In the genomic region with DNA sequence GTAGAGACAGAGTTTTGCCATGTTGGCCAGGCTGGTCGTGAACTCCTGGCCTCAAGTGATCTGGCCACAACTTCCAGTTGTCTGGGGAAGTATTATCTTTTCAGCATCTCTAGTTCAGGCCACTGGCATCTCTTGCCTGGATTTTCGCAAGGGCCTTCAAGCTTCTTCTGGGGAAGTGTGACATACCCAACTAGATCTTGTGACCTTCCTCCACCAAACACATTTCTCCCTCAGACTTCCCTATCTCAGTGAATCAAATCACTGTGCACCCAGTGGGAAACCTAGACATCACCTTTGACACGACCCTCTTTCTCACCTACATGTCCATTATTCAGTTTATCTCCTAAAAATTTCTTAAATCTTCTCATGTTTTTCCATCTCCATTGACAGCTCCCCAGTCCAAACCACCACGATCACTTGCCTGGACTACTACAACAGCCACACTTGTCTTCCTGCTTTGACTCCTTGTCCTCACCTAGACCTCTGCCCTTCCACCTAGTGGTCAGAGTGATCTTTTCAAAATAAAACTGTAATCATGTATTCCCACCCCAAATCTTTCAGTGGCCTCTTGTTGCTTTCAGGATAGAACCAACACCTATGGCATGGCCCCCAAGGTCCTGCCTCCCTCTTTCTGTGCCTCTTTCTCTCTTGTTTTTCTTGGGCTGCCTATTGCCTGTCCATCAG, we compare ENCODE assay signal across 19 cellular contexts. TPM values are rescaled to one million over a fixed set of nuclear protein-coding genes. Genes with fewer than 3 reads are reported as not detected.
DNase-seq lines count a peak whose midpoint lies in the region; ATAC-seq, FAIRE-seq and TF ChIP-seq lines count a peak whose summit lies in the region.
"Had no signal": no experiment of that assay in that cellular context is flagged by ENCODE, and none has a peak within 500 bp of the region (broad histone marks: within the 10 kb centered on the region; RNA-seq: fewer than 3 reads in every experiment).

No MANE protein-coding gene starts in this region.

- no peaks in the 10 kb centered on the region for H3K9me1 ChIP-seq in K562 (ENCODE audit: control insufficient read depth, insufficient read depth, low read length)

- H3K9ac ChIP-seq in Loucy (ENCODE audit: low read depth, low read length, poor library complexity, severe bottlenecking) (no peak overlapping the region), K562 (ENCODE audit: insufficient read depth in 1 of 2, low read depth in 2 of 2, low read length in 2 of 2) (no peak overlapping the region)
- H3K9ac ChIP-seq: parathyroid adenoma had no signal

- in situ Hi-C loops in K562 (cut with MboI): no loop called here

- TF ChIP-seq POLR2A in breast epithelium (IDR thresholded peaks at IDR 0.05): no peak
- TF ChIP-seq POLR2A in K562 (conservative IDR thresholded peaks at IDR 0.05): no peak
- TF ChIP-seq POLR2A in testis (IDR thresholded peaks at IDR 0.05): no peak

- no peak overlapping the region for H3K4me3 Mint-ChIP-seq in MCF 10A (ENCODE audit: unreplicated experiment)
- H3K4me3 Mint-ChIP-seq in stimulated activated memory B cell treated with anti-CD40 and anti-IgM and Interleukin-4, amounts not matched to agents 10 μg/mL and 1 μg/mL and 100 μg/mL, for 72 hours: no peak overlapping the region

- H3K9me3 Mint-ChIP-seq in MCF 10A (ENCODE audit: unreplicated experiment): no peaks in the 10 kb centered on the region
- no peaks in the 10 kb centered on the region for H3K9me3 Mint-ChIP-seq in stimulated activated memory B cell treated with anti-CD40 and anti-IgM and Interleukin-4, amounts not matched to agents 10 μg/mL and 1 μg/mL and 100 μg/mL, for 72 hours

- H3K4me1 ChIP-seq in breast epithelium (peaks cover 0 to 4% of the 10 kb centered on the region in 2 donors), Loucy (ENCODE audit: insufficient read depth, low read length, poor library complexity, severe bottlenecking) (peaks cover 10% of the 10 kb centered on the region), K562 (replicated peaks in 1 of 2; ENCODE audit: control insufficient read depth in 2 of 2, insufficient read depth in 2 of 2, low read length in 2 of 2) (peaks cover 11 to 22% of the 10 kb centered on the region in 2 experiments), osteoblast (ENCODE audit: insufficient read depth, low read length) (peaks cover 18% of the 10 kb centered on the region), testis (peaks cover 4% of the 10 kb centered on the region)

- H4K20me1 ChIP-seq in Loucy (ENCODE audit: insufficient read depth, low read length, poor library complexity, severe bottlenecking): no peaks in the 10 kb centered on the region
- no peaks in the 10 kb centered on the region for H4K20me1 ChIP-seq in K562 (replicated peaks; ENCODE audit: control insufficient read depth, insufficient read depth, low read length)
- no peaks in the 10 kb centered on the region for H4K20me1 ChIP-seq in osteoblast (ENCODE audit: insufficient read depth, low read length)

- no peak for TF ChIP-seq RAD21 in K562 (CRISPR knock-in tag; conservative IDR thresholded peaks at IDR 0.05 in 1 of 2, IDR thresholded peaks at IDR 0.05 in 1 of 2)

- no peak for TF ChIP-seq EP300 in K562 (IDR thresholded peaks at IDR 0.05; ENCODE audit: low read length)

- TF ChIP-seq CTCF in MCF 10A (IDR thresholded peaks at IDR 0.05; ENCODE audit: unreplicated experiment) (peak; percentile 17), breast epithelium (IDR thresholded peaks at IDR 0.05) (no peak), Loucy (conservative IDR thresholded peaks at IDR 0.05; ENCODE audit: low read length) (peak; percentile 51), K562 (IDR thresholded peaks at IDR 0.05 in 2 of 3, conservative IDR thresholded peaks at IDR 0.05 in 1 of 3; ENCODE audit: insufficient read depth in 2 of 3, low read depth in 1 of 3, low read length in 3 of 3) (peak; percentile 19 to 41 (median 37); a peak in 3 of 6 replicates), osteoblast (IDR thresholded peaks at IDR 0.05; ENCODE audit: extremely low read depth, low read depth, low read length) (peak; percentile 14), testis (IDR thresholded peaks at IDR 0.05) (no peak)

- no peaks in the 10 kb centered on the region for H3K9me2 ChIP-seq in Loucy (replicated peaks; ENCODE audit: low read depth, low read length)

- intact Hi-C loops in MCF 10A (cut with micrococcal nuclease): no loop called here
- intact Hi-C loops in breast epithelium (cut with DNase I; ENCODE audit: low total_unique reads): no loop called here
- intact Hi-C loops in K562 (cut with micrococcal nuclease): no loop called here
- intact Hi-C loops in testis (cut with DNase I; ENCODE audit: low total_unique reads): no loop called here

- H3K27me3 ChIP-seq in breast epithelium (no peaks in the 10 kb centered on the region), Loucy (ENCODE audit: insufficient read depth, low read length, poor library complexity, severe bottlenecking) (no peaks in the 10 kb centered on the region), K562 (ENCODE audit: control insufficient read depth in 2 of 2, insufficient read depth in 2 of 2, low read length in 2 of 2) (no peaks in the 10 kb centered on the region), osteoblast (ENCODE audit: insufficient read depth, low read length) (no peaks in the 10 kb centered on the region), testis (no peaks in the 10 kb centered on the region)
- H3K27me3 ChIP-seq: colonic mucosa, heart right ventricle had no signal

- H2AFZ ChIP-seq in Loucy (ENCODE audit: low read length): no peak overlapping the region
- no peak overlapping the region for H2AFZ ChIP-seq in K562 (ENCODE audit: low read depth, low read length)
- no peak overlapping the region for H2AFZ ChIP-seq in osteoblast (ENCODE audit: low read length)
- H2AFZ ChIP-seq: parathyroid adenoma had no signal

- H3K4me2 ChIP-seq in Loucy (ENCODE audit: low read depth, low read length, poor library complexity, severe bottlenecking) (no peak overlapping the region), K562 (ENCODE audit: insufficient read depth, low read length) (no peak overlapping the region), osteoblast (ENCODE audit: insufficient read depth, low read length) (no peak overlapping the region)

- no peak for ATAC-seq in K562
- ATAC-seq in stimulated activated memory B cell treated with anti-CD40 and anti-IgM and Interleukin-4, amounts not matched to agents 10 μg/mL and 1 μg/mL and 100 μg/mL, for 72 hours: no peak
- ATAC-seq: heart right ventricle had no signal

- H3K4me1 Mint-ChIP-seq in MCF 10A (ENCODE audit: insufficient read depth, unreplicated experiment): peaks cover 29% of the 10 kb centered on the region
- peaks cover 25% of the 10 kb centered on the region for H3K4me1 Mint-ChIP-seq in stimulated activated memory B cell treated with anti-CD40 and anti-IgM and Interleukin-4, amounts not matched to agents 10 μg/mL and 1 μg/mL and 100 μg/mL, for 72 hours

- CTCF ChIA-PET in MCF 10A (lab: Yijun Ruan, JAX) (interaction anchor here (0.6 to 1.8 kb wide), 4 partner anchors 13 to 43 kb away, joined by 3 to 5 read pairs (median 4); a partner anchor contains a TSS), K562 (lab: Yijun Ruan, JAX; ENCODE audit: low intra/inter-chr PET ratio) (interaction anchor here (1.1 kb wide), 1 partner anchor 317 kb away, joined by 3 read pairs; no protein-coding TSS in a partner anchor)

- FAIRE-seq in K562 (lab: Jason Lieb, UNC): peak; percentile 23
- FAIRE-seq: small intestine had no signal

- H3K27ac ChIP-seq in breast epithelium (no peak overlapping the region), K562 (ENCODE audit: extremely low read depth, low read depth, low read length) (no peak overlapping the region), osteoblast (ENCODE audit: low read depth, low read length) (no peak overlapping the region), testis (no peak overlapping the region)
- H3K27ac ChIP-seq: colonic mucosa, heart right ventricle, parathyroid adenoma had no signal

- DNase-seq in MCF 10A (ENCODE audit: unreplicated experiment): no peak
- DNase-seq in breast epithelium (ENCODE audit: low spot score in 2 of 2): no peak
- DNase-seq in K562 (ENCODE audit: extremely low read depth in 1 of 4, low spot score in 3 of 4): peak in 1 of 4 experiments; percentile 38
- no peak for DNase-seq in osteoblast (ENCODE audit: insufficient read length, low spot score, missing footprints)
- no peak for DNase-seq in testis
- DNase-seq in stimulated activated CD4-positive, alpha-beta T cell treated with anti-CD3 and anti-CD28 coated beads, Interleukin-4, amount 100 ng/mL, for 4 hours: no peak
- DNase-seq: activated CD4-positive, CD25-positive, alpha-beta regulatory T cell; activated gamma-delta T cell treated with Interleukin-2 at 50 U/mL for 16 hours; anterior cingulate cortex; colonic mucosa; COR-L47; heart right ventricle; NCI-H187; NCI-H526; small intestine; T-helper 1 cell had no signal

- no TSS peak for BruUV-seq in MCF 10A (replicated peaks; lab: Mats Ljungman, UMichigan)
- no TSS peak for BruUV-seq in K562 (replicated peaks; lab: Mats Ljungman, UMichigan)

- no peaks in the 10 kb centered on the region for H3K27me3 Mint-ChIP-seq in MCF 10A (ENCODE audit: insufficient read depth, unreplicated experiment)
- H3K27me3 Mint-ChIP-seq in stimulated activated memory B cell treated with anti-CD40 and anti-IgM and Interleukin-4, amounts not matched to agents 10 μg/mL and 1 μg/mL and 100 μg/mL, for 72 hours: no peaks in the 10 kb centered on the region

- POLR2A ChIA-PET in MCF 10A (lab: Yijun Ruan, JAX): interaction anchor here (0.5 to 1.1 kb wide), 3 partner anchors 19 to 455 kb away, joined by 3 read pairs; no protein-coding TSS in a partner anchor
- POLR2A ChIA-PET in K562 (lab: Yijun Ruan, JAX): interaction anchor here (0.8 kb wide), 2 partner anchors 22 to 34 kb away, joined by 3 to 4 read pairs; no protein-coding TSS in a partner anchor

- WGBS in K562 (ENCODE audit: insufficient coverage, low coverage, missing lambda C conversion rate): 74% methylated on average over 4 of the region's 4 CpGs
- 84 to 86% methylated on average over 4 of the region's 4 CpGs for WGBS in testis, 2 donors

- peaks cover 13% of the 10 kb centered on the region for H3K79me2 ChIP-seq in Loucy (ENCODE audit: insufficient read depth, low read length)
- peaks cover 23% of the 10 kb centered on the region for H3K79me2 ChIP-seq in K562 (ENCODE audit: control insufficient read depth, insufficient read depth, low read length)
- H3K79me2 ChIP-seq in osteoblast (ENCODE audit: insufficient read depth, low read length): peaks cover 9% of the 10 kb centered on the region
- H3K79me2 ChIP-seq: parathyroid adenoma had no signal

- H3F3A ChIP-seq in Loucy (ENCODE audit: low read depth): no peaks in the 10 kb centered on the region

- H3K4me3 ChIP-seq in breast epithelium (no peak overlapping the region), Loucy (ENCODE audit: low read length, poor library complexity, severe bottlenecking) (no peak overlapping the region), K562 (no peak overlapping the region), osteoblast (ENCODE audit: insufficient read depth, low read length) (no peak overlapping the region), testis (no peak overlapping the region)
- H3K4me3 ChIP-seq: colonic mucosa, heart right ventricle had no signal

- H3K9me3 ChIP-seq in breast epithelium: no peaks in the 10 kb centered on the region
- H3K9me3 ChIP-seq in Loucy (ENCODE audit: insufficient read depth, low read depth, low read length): no peaks in the 10 kb centered on the region
- H3K9me3 ChIP-seq in K562 (replicated peaks; ENCODE audit: control insufficient read depth, insufficient read depth, low read depth, low read length): no peaks in the 10 kb centered on the region
- H3K9me3 ChIP-seq in osteoblast (ENCODE audit: low read depth, low read length): no peaks in the 10 kb centered on the region
- no peaks in the 10 kb centered on the region for H3K9me3 ChIP-seq in testis
- H3K9me3 ChIP-seq: colonic mucosa, heart right ventricle had no signal

- no peaks in the 10 kb centered on the region for H3K36me3 ChIP-seq in breast epithelium
- no peaks in the 10 kb centered on the region for H3K36me3 ChIP-seq in Loucy (ENCODE audit: insufficient read depth, low read length)
- H3K36me3 ChIP-seq in K562 (ENCODE audit: control insufficient read depth, insufficient read depth, low read length): peaks cover 23% of the 10 kb centered on the region
- H3K36me3 ChIP-seq in osteoblast (ENCODE audit: insufficient read depth, low read length): peaks cover 11% of the 10 kb centered on the region
- no peaks in the 10 kb centered on the region for H3K36me3 ChIP-seq in testis (ENCODE audit: low read depth, missing control alignments)
- H3K36me3 ChIP-seq: colonic mucosa had no signal

- H3K36me3 Mint-ChIP-seq in MCF 10A (ENCODE audit: insufficient read depth, unreplicated experiment): peaks cover 12% of the 10 kb centered on the region
- peaks cover 2% of the 10 kb centered on the region for H3K36me3 Mint-ChIP-seq in stimulated activated memory B cell treated with anti-CD40 and anti-IgM and Interleukin-4, amounts not matched to agents 10 μg/mL and 1 μg/mL and 100 μg/mL, for 72 hours

- H3K27ac Mint-ChIP-seq in MCF 10A (ENCODE audit: low read depth, unreplicated experiment): no peak overlapping the region
- no peak overlapping the region for H3K27ac Mint-ChIP-seq in stimulated activated memory B cell treated with anti-CD40 and anti-IgM and Interleukin-4, amounts not matched to agents 10 μg/mL and 1 μg/mL and 100 μg/mL, for 72 hours

RNA-seq across cellular contexts. Expression of a gene that starts 3.3 kb away (rescaled TPM):
- 7.6 and 8.1 TPM in 2 replicates for total RNA-seq in MCF 10A (2022)
- total RNA-seq in breast epithelium: 10 to 100 TPM; 15.7 to 18.1 (median 16.5) TPM
- 15.8 and 16.5 TPM in 2 replicates for total RNA-seq in K562 (2011; cell fraction: chromatin; rRNA removed; ENCODE audit: low replicate concordance)
- 9.3 and 9.8 TPM in 2 replicates for total RNA-seq in K562 (2011; cell fraction: nucleolus; rRNA removed)
- 17.6 and 32.4 TPM in 2 replicates for total RNA-seq in K562 (2011; cell fraction: nucleoplasm; rRNA removed)
- total RNA-seq in K562 (2014; rRNA removed): 4.1 and 6.0 TPM in 2 replicates
- total RNA-seq in K562 (2014; rRNA removed; fragmentation: Illumina TruSeq; extraction: Trizol): 6.9 and 7.8 TPM in 2 replicates
- 6.1 and 6.6 TPM in 2 replicates for total RNA-seq in K562 (2015; rRNA removed; fragmentation: Illumina TruSeq; extraction: Trizol)
- 7.2 and 11.7 TPM in 2 replicates for total RNA-seq in K562 (2021)
- 17.2 and 17.6 TPM in 2 replicates for polyA plus RNA-seq in K562 (2011; rRNA removed)
- polyA plus RNA-seq in K562 (2011; cell fraction: cytosol; rRNA removed): 11.6 and 19.1 TPM in 2 replicates
- polyA plus RNA-seq in K562 (2011; cell fraction: nucleus; rRNA removed): 18.5 and 21.8 TPM in 2 replicates
- 9.6 and 10.6 TPM in 2 replicates for polyA plus RNA-seq in K562 (2012)
- 9.1 and 10.6 TPM in 2 replicates for polyA plus RNA-seq in K562 (2014; fragmentation: Illumina TruSeq; extraction: Trizol)
- 1 to 10 TPM; 4.9 to 9.1 TPM for polyA plus RNA-seq in K562 (2014; fragmentation: Nextera tagmentation; extraction: Ambion mirVana)
- 7.9 and 11.4 TPM in 2 replicates for polyA plus RNA-seq in K562 (2014; rRNA removed)
- polyA minus RNA-seq in K562 (2011; rRNA and poly(A)+ RNA removed): 10.0 and 10.5 TPM in 2 replicates
- polyA minus RNA-seq in K562 (2011; cell fraction: cytosol; rRNA and poly(A)+ RNA removed): 6.1 and 9.4 TPM in 2 replicates
- 3.9 and 6.0 TPM in 2 replicates for polyA minus RNA-seq in K562 (2011; cell fraction: nucleus; rRNA and poly(A)+ RNA removed)
- total RNA-seq in osteoblast: 8.3 and 8.8 TPM in 2 replicates
- 1 to 10 TPM; 8.4 to 8.7 TPM for total RNA-seq in testis
- 5.5 TPM for polyA plus RNA-seq in testis (ENCODE audit: insufficient read depth, low read depth, low replicate concordance)

RNA-seq across cellular contexts. Expression of a gene that starts 3.8 kb away (rescaled TPM):
- total RNA-seq in MCF 10A (2022) (26.2 and 40.6 TPM in 2 replicates), breast epithelium (10 to 100 TPM in 1 of 3 donors, 1 to 10 TPM in 2; 4.8 to 12.6 (median 8.2) TPM), K562 (2014; rRNA removed) (24.0 and 42.5 TPM in 2 replicates), K562 (2014; rRNA removed; fragmentation: Illumina TruSeq; extraction: Trizol) (12.6 and 14.6 TPM in 2 replicates), K562 (2015; rRNA removed; fragmentation: Illumina TruSeq; extraction: Trizol) (17.5 and 18.0 TPM in 2 replicates), K562 (2021) (44.0 and 49.3 TPM in 2 replicates), osteoblast (2.9 TPM in 2 replicates), testis (10 to 100 TPM; 16.7 to 22.8 TPM)
- 40.7 and 110 TPM in 2 replicates for total RNA-seq in K562 (2011; cell fraction: chromatin; rRNA removed; ENCODE audit: low replicate concordance)
- 57.1 and 83.5 TPM in 2 replicates for total RNA-seq in K562 (2011; cell fraction: nucleolus; rRNA removed)
- total RNA-seq in K562 (2011; cell fraction: nucleoplasm; rRNA removed): 43.7 and 55.2 TPM in 2 replicates
- polyA plus RNA-seq in K562 (2011; rRNA removed) (39.2 and 45.1 TPM in 2 replicates), K562 (2014; fragmentation: Illumina TruSeq; extraction: Trizol) (36.8 and 47.6 TPM in 2 replicates), K562 (2014; fragmentation: Nextera tagmentation; extraction: Ambion mirVana) (10 to 100 TPM; 52.9 to 65.9 TPM), K562 (2014; rRNA removed) (23.9 and 32.1 TPM in 2 replicates), testis (ENCODE audit: insufficient read depth, low read depth, low replicate concordance) (28.8 TPM)
- 33.7 and 38.8 TPM in 2 replicates for polyA plus RNA-seq in K562 (2011; cell fraction: cytosol; rRNA removed)
- 75.9 and 78.4 TPM in 2 replicates for polyA plus RNA-seq in K562 (2011; cell fraction: nucleus; rRNA removed)
- 25.3 and 44.9 TPM in 2 replicates for polyA plus RNA-seq in K562 (2012)
- 23.4 and 33.9 TPM in 2 replicates for polyA minus RNA-seq in K562 (2011; rRNA and poly(A)+ RNA removed)
- polyA minus RNA-seq in K562 (2011; cell fraction: cytosol; rRNA and poly(A)+ RNA removed): 15.1 and 20.4 TPM in 2 replicates
- 30.3 and 41.1 TPM in 2 replicates for polyA minus RNA-seq in K562 (2011; cell fraction: nucleus; rRNA and poly(A)+ RNA removed)

RNA-seq across cellular contexts. Expression of a gene that starts 6.9 kb away (rescaled TPM):
- total RNA-seq in MCF 10A (2022) (28.4 and 32.6 TPM in 2 replicates), breast epithelium (10 to 100 TPM; 17.9 to 30.8 (median 27.2) TPM), K562 (2014; rRNA removed) (56.7 and 74.2 TPM in 2 replicates), K562 (2014; rRNA removed; fragmentation: Illumina TruSeq; extraction: Trizol) (48.1 and 56.4 TPM in 2 replicates), K562 (2015; rRNA removed; fragmentation: Illumina TruSeq; extraction: Trizol) (56.0 and 58.2 TPM in 2 replicates), K562 (2021) (62.4 and 62.6 TPM in 2 replicates), osteoblast (18.1 and 18.3 TPM in 2 replicates), testis (10 to 100 TPM; 26.9 to 30.0 TPM)
- total RNA-seq in K562 (2011; cell fraction: chromatin; rRNA removed; ENCODE audit: low replicate concordance): 19.9 and 28.1 TPM in 2 replicates
- 16.2 and 23.0 TPM in 2 replicates for total RNA-seq in K562 (2011; cell fraction: nucleolus; rRNA removed)
- 21.9 and 30.2 TPM in 2 replicates for total RNA-seq in K562 (2011; cell fraction: nucleoplasm; rRNA removed)
- polyA plus RNA-seq in K562 (2011; rRNA removed) (38.9 and 44.6 TPM in 2 replicates), K562 (2014; fragmentation: Illumina TruSeq; extraction: Trizol) (55.3 and 57.1 TPM in 2 replicates), K562 (2014; fragmentation: Nextera tagmentation; extraction: Ambion mirVana) (100 to 1,000 TPM; 166 to 198 TPM), K562 (2014; rRNA removed) (60.2 and 70.7 TPM in 2 replicates), testis (ENCODE audit: insufficient read depth, low read depth, low replicate concordance) (51.2 TPM)
- polyA plus RNA-seq in K562 (2011; cell fraction: cytosol; rRNA removed): 21.4 and 23.3 TPM in 2 replicates
- 15.8 and 18.8 TPM in 2 replicates for polyA plus RNA-seq in K562 (2011; cell fraction: nucleus; rRNA removed)
- polyA plus RNA-seq in K562 (2012): 34.8 and 50.5 TPM in 2 replicates
- 11.8 and 13.0 TPM in 2 replicates for polyA minus RNA-seq in K562 (2011; rRNA and poly(A)+ RNA removed)
- polyA minus RNA-seq in K562 (2011; cell fraction: cytosol; rRNA and poly(A)+ RNA removed): 13.4 and 15.1 TPM in 2 replicates
- polyA minus RNA-seq in K562 (2011; cell fraction: nucleus; rRNA and poly(A)+ RNA removed): 7.0 and 9.2 TPM in 2 replicates

RNA-seq across cellular contexts. Expression of a gene that starts 8.8 kb away (rescaled TPM):
- total RNA-seq in MCF 10A (2022): 12.6 and 27.5 TPM in 2 replicates
- 1 to 10 TPM in 1 of 3 donors, under 1 TPM in 2; 0.33 to 2.2 (median 0.48) TPM for total RNA-seq in breast epithelium
- 12.2 and 25.6 TPM in 2 replicates for total RNA-seq in K562 (2011; cell fraction: chromatin; rRNA removed; ENCODE audit: low replicate concordance)
- total RNA-seq in K562 (2011; cell fraction: nucleolus; rRNA removed): 10.4 and 15.5 TPM in 2 replicates
- 9.8 and 15.3 TPM in 2 replicates for total RNA-seq in K562 (2011; cell fraction: nucleoplasm; rRNA removed)
- total RNA-seq in K562 (2014; rRNA removed): 1.3 and 2.2 TPM in 2 replicates
- total RNA-seq in K562 (2014; rRNA removed; fragmentation: Illumina TruSeq; extraction: Trizol): 0.57 and 0.65 TPM in 2 replicates
- total RNA-seq in K562 (2015; rRNA removed; fragmentation: Illumina TruSeq; extraction: Trizol): 1.2 TPM in 2 replicates
- total RNA-seq in K562 (2021): 2.6 and 4.2 TPM in 2 replicates
- 2.5 and 7.0 TPM in 2 replicates for polyA plus RNA-seq in K562 (2011; rRNA removed)
- 2.6 and 4.3 TPM in 2 replicates for polyA plus RNA-seq in K562 (2011; cell fraction: cytosol; rRNA removed)
- polyA plus RNA-seq in K562 (2011; cell fraction: nucleus; rRNA removed): 24.6 and 48.0 TPM in 2 replicates
- polyA plus RNA-seq in K562 (2012): 1.8 and 2.4 TPM in 2 replicates
- 1.5 and 1.8 TPM in 2 replicates for polyA plus RNA-seq in K562 (2014; fragmentation: Illumina TruSeq; extraction: Trizol)
- under 1 TPM; 0.18 to 0.23 TPM for polyA plus RNA-seq in K562 (2014; fragmentation: Nextera tagmentation; extraction: Ambion mirVana)
- 3.1 and 3.8 TPM in 2 replicates for polyA plus RNA-seq in K562 (2014; rRNA removed)
- 1.9 and 2.5 TPM in 2 replicates for polyA minus RNA-seq in K562 (2011; rRNA and poly(A)+ RNA removed)
- polyA minus RNA-seq in K562 (2011; cell fraction: cytosol; rRNA and poly(A)+ RNA removed): 0.57 TPM in 1 of 2 replicates, not detected in the other
- 6.1 and 7.3 TPM in 2 replicates for polyA minus RNA-seq in K562 (2011; cell fraction: nucleus; rRNA and poly(A)+ RNA removed)
- 0.29 and 0.36 TPM in 2 replicates for total RNA-seq in osteoblast
- total RNA-seq in testis: 10 to 100 TPM in 1 of 2 donors, 1 to 10 TPM in 1; 3.9 to 30.2 TPM
- 2.2 TPM for polyA plus RNA-seq in testis (ENCODE audit: insufficient read depth, low read depth, low replicate concordance)

RNA-seq across cellular contexts. Expression of a gene that starts 20.8 kb away (rescaled TPM):
- total RNA-seq in MCF 10A (2022): 8.7 and 12.5 TPM in 2 replicates
- 1 to 10 TPM; 6.9 to 9.8 (median 7.5) TPM for total RNA-seq in breast epithelium
- total RNA-seq in K562 (2011; cell fraction: chromatin; rRNA removed; ENCODE audit: low replicate concordance): 16.0 and 31.2 TPM in 2 replicates
- 19.5 and 20.8 TPM in 2 replicates for total RNA-seq in K562 (2011; cell fraction: nucleolus; rRNA removed)
- 19.7 and 22.6 TPM in 2 replicates for total RNA-seq in K562 (2011; cell fraction: nucleoplasm; rRNA removed)
- 6.2 and 6.9 TPM in 2 replicates for total RNA-seq in K562 (2014; rRNA removed)
- total RNA-seq in K562 (2014; rRNA removed; fragmentation: Illumina TruSeq; extraction: Trizol): 2.9 and 4.2 TPM in 2 replicates
- total RNA-seq in K562 (2015; rRNA removed; fragmentation: Illumina TruSeq; extraction: Trizol): 4.6 and 5.6 TPM in 2 replicates
- total RNA-seq in K562 (2021): 10.1 and 10.7 TPM in 2 replicates
- 6.6 and 10.3 TPM in 2 replicates for polyA plus RNA-seq in K562 (2011; rRNA removed)
- 7.2 and 10.1 TPM in 2 replicates for polyA plus RNA-seq in K562 (2011; cell fraction: cytosol; rRNA removed)
- 18.7 and 23.4 TPM in 2 replicates for polyA plus RNA-seq in K562 (2011; cell fraction: nucleus; rRNA removed)
- polyA plus RNA-seq in K562 (2012): 7.2 and 10.2 TPM in 2 replicates
- polyA plus RNA-seq in K562 (2014; fragmentation: Illumina TruSeq; extraction: Trizol): 9.5 and 9.9 TPM in 2 replicates
- 1 to 10 TPM in 1 of 2 experiments, under 1 TPM in 1; 0.80 to 1.3 TPM for polyA plus RNA-seq in K562 (2014; fragmentation: Nextera tagmentation; extraction: Ambion mirVana)
- 9.7 and 12.4 TPM in 2 replicates for polyA plus RNA-seq in K562 (2014; rRNA removed)
- polyA minus RNA-seq in K562 (2011; rRNA and poly(A)+ RNA removed): 5.3 and 5.6 TPM in 2 replicates
- 3.7 and 4.7 TPM in 2 replicates for polyA minus RNA-seq in K562 (2011; cell fraction: cytosol; rRNA and poly(A)+ RNA removed)
- polyA minus RNA-seq in K562 (2011; cell fraction: nucleus; rRNA and poly(A)+ RNA removed): 5.0 and 5.2 TPM in 2 replicates
- total RNA-seq in osteoblast: 0.59 and 0.72 TPM in 2 replicates
- total RNA-seq in testis: 10 to 100 TPM in 1 of 2 donors, 1 to 10 TPM in 1; 9.2 to 15.1 TPM
- 8.4 TPM for polyA plus RNA-seq in testis (ENCODE audit: insufficient read depth, low read depth, low replicate concordance)

Comparison
In these comparisons a context has a peak if more than half of its experiments do, and no peak if none do; other contexts are left out.
1. CTCF ChIP-seq: peak in MCF 10A (single experiment), Loucy (single experiment), K562 (3 of 3) and osteoblast (single experiment); none in breast epithelium (0 of 3) and testis (0 of 3).